8 cellular contexts compared by ENCODE assay signal in genomic region chr2:105756865-105757264, GRCh38. TPM values are rescaled to one million over a fixed set of nuclear protein-coding genes. Genes with fewer than 3 reads are reported as not detected.
DNase-seq lines count a peak whose midpoint lies in the region; ATAC-seq, FAIRE-seq and TF ChIP-seq lines count a peak whose summit lies in the region.
"Not testable (repeated sequence)": the region's sequence is repeated elsewhere in the genome, so short reads cannot be mapped to it uniquely, and the experiment has no call there.

No MANE protein-coding gene starts in this region.

- not testable (repeated sequence) for H3K9me3 Mint-ChIP-seq in CD4-positive, alpha-beta memory T cell; activated CD4-positive, alpha-beta T cell treated with anti-CD3 and anti-CD28 coated beads, Interleukin-2, amount 10 ng/mL, durations not matched to agents 7 days and 5 days; activated T-helper 1 cell treated with anti-CD3 and anti-CD28 coated beads, Interleukin-12 subunit alpha, Interleukin-12 subunit beta, Interleukin-2, Interleukin-4 antibody, amounts not matched to agents 30 ng/mL and 10 ng/mL and 1 ng/mL, durations not matched to agents 14 hours and 24 hours and 36 hours; naive thymus-derived CD4-positive, alpha-beta T cell; type B pancreatic cell

- not testable (repeated sequence) for H2AFZ ChIP-seq in OCI-LY3 (ENCODE audit: low read depth, low read length); GM12878 (ENCODE audit: control insufficient read depth, low read depth, low read length)

- RAD21 ChIA-PET in GM12878 (lab: Charles Lee; ENCODE audit: unreplicated experiment), result interaction anchor here (1.1 to 5.8 kb wide), 5 partner anchors 10 to 129 kb away, joined by 4 to 37 read pairs (median 11); no protein-coding TSS in a partner anchor

- not testable (repeated sequence) for TF ChIP-seq EP300 in GM12878 (IDR thresholded peaks at IDR 0.05; ENCODE audit: borderline replicate concordance in 1 of 2, control insufficient read depth in 1 of 2, low read depth in 2 of 2, low read length in 2 of 2)

- TF ChIP-seq POLR2A in GM12878 (IDR thresholded peaks at IDR 0.05; ENCODE audit: low read depth, low read length), result not testable (repeated sequence)

- H4K20me1 ChIP-seq in OCI-LY3 (ENCODE audit: insufficient read depth, low read length), result peaks cover 85% of the 10 kb centered on the region
- not testable (repeated sequence) for H4K20me1 ChIP-seq in GM12878 (ENCODE audit: control insufficient read depth, insufficient read depth)

- not testable (repeated sequence) for H3K27me3 ChIP-seq in CD4-positive, alpha-beta memory T cell (ENCODE audit: insufficient read depth, low read length); OCI-LY3 (ENCODE audit: low read depth, low read length); GM12878 (replicated peaks in 1 of 2; ENCODE audit: control insufficient read depth in 2 of 2, insufficient read depth in 2 of 2, low read length in 1 of 2); naive thymus-derived CD4-positive, alpha-beta T cell (ENCODE audit: control insufficient read depth in 2 of 2, insufficient read depth in 2 of 2, low read length in 2 of 2)

- not testable (repeated sequence) for H3K27me3 Mint-ChIP-seq in CD4-positive, alpha-beta memory T cell; activated CD4-positive, alpha-beta T cell treated with anti-CD3 and anti-CD28 coated beads, Interleukin-2, amount 10 ng/mL, durations not matched to agents 7 days and 5 days; activated T-helper 1 cell treated with anti-CD3 and anti-CD28 coated beads, Interleukin-12 subunit alpha, Interleukin-12 subunit beta, Interleukin-2, Interleukin-4 antibody, amounts not matched to agents 30 ng/mL and 10 ng/mL and 1 ng/mL, durations not matched to agents 14 hours and 24 hours and 36 hours (ENCODE audit: insufficient read depth); naive thymus-derived CD4-positive, alpha-beta T cell; type B pancreatic cell

- peak overlapping the region; percentile 82 to 97 (median 93) for H3K27ac Mint-ChIP-seq in CD4-positive, alpha-beta memory T cell
- peak overlapping the region; percentile 95 for H3K27ac Mint-ChIP-seq in activated CD4-positive, alpha-beta T cell treated with anti-CD3 and anti-CD28 coated beads, Interleukin-2, amount 10 ng/mL, durations not matched to agents 7 days and 5 days
- peak overlapping the region; percentile 83 for H3K27ac Mint-ChIP-seq in activated T-helper 1 cell treated with anti-CD3 and anti-CD28 coated beads, Interleukin-12 subunit alpha, Interleukin-12 subunit beta, Interleukin-2, Interleukin-4 antibody, amounts not matched to agents 30 ng/mL and 10 ng/mL and 1 ng/mL, durations not matched to agents 14 hours and 24 hours and 36 hours
- peak overlapping the region; percentile 80 to 99 (median 95) for H3K27ac Mint-ChIP-seq in naive thymus-derived CD4-positive, alpha-beta T cell
- H3K27ac Mint-ChIP-seq in type B pancreatic cell, result peak overlapping the region; percentile 14

- not testable (repeated sequence) for BruUV-seq in GM12878 (replicated peaks; lab: Mats Ljungman, UMichigan)

- not testable (repeated sequence) for H3K9ac ChIP-seq in OCI-LY3 (ENCODE audit: low read length)
- H3K9ac ChIP-seq in GM12878 (ENCODE audit: control insufficient read depth, insufficient read depth, low read length), result peak overlapping the region; percentile 24; the same call in 1 of the 2 replicates

- SMC1A ChIA-PET in GM12878 (lab: Charles Lee; ENCODE audit: uncharacterized antibody, unreplicated experiment), result interaction anchor here (1.2 to 6.2 kb wide), 9 partner anchors 10 to 436 kb away, joined by 4 to 49 read pairs (median 9); no protein-coding TSS in a partner anchor

- peaks cover 100% of the 10 kb centered on the region for H3K4me1 ChIP-seq in CD4-positive, alpha-beta memory T cell (ENCODE audit: insufficient read depth, low read length)
- H3K4me1 ChIP-seq in OCI-LY3 (ENCODE audit: low read length), result peaks cover 40% of the 10 kb centered on the region
- peaks cover 29% of the 10 kb centered on the region for H3K4me1 ChIP-seq in GM12878 (ENCODE audit: control insufficient read depth, insufficient read depth, low read length)
- peaks cover 91 to 95% of the 10 kb centered on the region in 2 donors for H3K4me1 ChIP-seq in naive thymus-derived CD4-positive, alpha-beta T cell (ENCODE audit: control insufficient read depth in 2 of 2, insufficient read depth in 2 of 2, low read length in 2 of 2)

- TF ChIP-seq CTCF in GM20000 (IDR thresholded peaks at IDR 0.05; ENCODE audit: extremely low read depth, missing control alignments); OCI-LY3 (IDR thresholded peaks at IDR 0.05; ENCODE audit: low read depth, low read length); GM12878 (IDR thresholded peaks at IDR 0.05 in 2 of 3, conservative IDR thresholded peaks at IDR 0.05 in 1 of 3; ENCODE audit: control insufficient read depth in 2 of 3, extremely low read depth in 1 of 3, insufficient read depth in 1 of 3, low read depth in 3 of 3, low read length in 3 of 3); type B pancreatic cell (conservative IDR thresholded peaks at IDR 0.05): not testable (repeated sequence)

- DNase-seq in CD4-positive, alpha-beta memory T cell; activated CD4-positive, alpha-beta T cell treated with anti-CD3 and anti-CD28 coated beads, Interleukin-2, amount 10 ng/mL, durations not matched to agents 7 days and 5 days; activated T-helper 1 cell treated with anti-CD3 and anti-CD28 coated beads, Interleukin-12 subunit alpha, Interleukin-12 subunit beta, Interleukin-2, Interleukin-4 antibody, amounts not matched to agents 30 ng/mL and 10 ng/mL and 1 ng/mL, durations not matched to agents 14 hours and 24 hours and 36 hours (ENCODE audit: low spot score); GM12878 (ENCODE audit: low read depth, low spot score); naive thymus-derived CD4-positive, alpha-beta T cell; type B pancreatic cell (ENCODE audit: extremely low spot score, unreplicated experiment): not testable (repeated sequence)
- peak; percentile 25 for DNase-seq in GM20000 (ENCODE audit: low spot score)

- not testable (repeated sequence) for H3K9me3 ChIP-seq in CD4-positive, alpha-beta memory T cell (ENCODE audit: control insufficient read depth in 1 of 2, low read length in 2 of 2); OCI-LY3 (ENCODE audit: insufficient read depth, low read length); GM12878 (replicated peaks; ENCODE audit: control insufficient read depth, insufficient read depth, low read length); naive thymus-derived CD4-positive, alpha-beta T cell (ENCODE audit: control insufficient read depth in 2 of 3, low read length in 3 of 3)

- peaks cover 23 to 45% of the 10 kb centered on the region in 2 donors for H3K36me3 Mint-ChIP-seq in CD4-positive, alpha-beta memory T cell
- H3K36me3 Mint-ChIP-seq in activated CD4-positive, alpha-beta T cell treated with anti-CD3 and anti-CD28 coated beads, Interleukin-2, amount 10 ng/mL, durations not matched to agents 7 days and 5 days (ENCODE audit: low read depth), result peaks cover 71% of the 10 kb centered on the region
- H3K36me3 Mint-ChIP-seq in activated T-helper 1 cell treated with anti-CD3 and anti-CD28 coated beads, Interleukin-12 subunit alpha, Interleukin-12 subunit beta, Interleukin-2, Interleukin-4 antibody, amounts not matched to agents 30 ng/mL and 10 ng/mL and 1 ng/mL, durations not matched to agents 14 hours and 24 hours and 36 hours (ENCODE audit: low read depth), result peaks cover 43% of the 10 kb centered on the region
- peaks cover 0 to 43% (median 25%) of the 10 kb centered on the region in 5 donors for H3K36me3 Mint-ChIP-seq in naive thymus-derived CD4-positive, alpha-beta T cell
- peaks cover 33% of the 10 kb centered on the region for H3K36me3 Mint-ChIP-seq in type B pancreatic cell

- not testable (repeated sequence) for TF ChIP-seq RAD21 in GM12878 (IDR thresholded peaks at IDR 0.05; ENCODE audit: insufficient read depth, low read depth, low read length)

- ATAC-seq in GM12878, result peak; percentile 33
- ATAC-seq in naive thymus-derived CD4-positive, alpha-beta T cell, result not testable (repeated sequence)

- intact Hi-C loops in CD4-positive, alpha-beta memory T cell (cut with micrococcal nuclease); GM12878 (cut with micrococcal nuclease; ENCODE audit: unreplicated experiment): not testable (repeated sequence)
- intact Hi-C loops in activated T-helper 1 cell treated with anti-CD3 and anti-CD28 coated beads, Interleukin-12 subunit alpha, Interleukin-12 subunit beta, Interleukin-2, Interleukin-4 antibody, amounts not matched to agents 30 ng/mL and 10 ng/mL and 1 ng/mL, durations not matched to agents 14 hours and 24 hours and 36 hours (cut with micrococcal nuclease), result loop anchor here (1.0 kb wide), 1 partner anchor 7 kb away; no protein-coding TSS in a partner anchor
- intact Hi-C loops in naive thymus-derived CD4-positive, alpha-beta T cell (cut with micrococcal nuclease), result loop anchor here (2.0 to 10.0 kb wide), 2 partner anchors 20 to 422 kb away; partner anchors contain the start of gene C2orf49 (in 1 of the 2)

- FAIRE-seq in GM12878 (lab: Jason Lieb, UNC), result not testable (repeated sequence)

- CTCF ChIA-PET in CD4-positive, alpha-beta memory T cell (lab: Charles Lee; ENCODE audit: partially characterized antibody), result interaction anchor here (1.4 to 5.1 kb wide), 2 partner anchors 11 to 31 kb away, joined by 4 to 45 read pairs; no protein-coding TSS in a partner anchor
- CTCF ChIA-PET in activated CD4-positive, alpha-beta T cell treated with anti-CD3 and anti-CD28 coated beads, Interleukin-2, amount 10 ng/mL, durations not matched to agents 7 days and 5 days (lab: Charles Lee), result interaction anchor here (0.6 to 3.3 kb wide), 4 partner anchors 10 to 127 kb away, joined by 3 to 17 read pairs (median 10); no protein-coding TSS in a partner anchor
- CTCF ChIA-PET in GM12878 (lab: Yijun Ruan, JAX), result interaction anchor here (0.6 to 2.8 kb wide), 4 partner anchors 10 to 328 kb away, joined by 3 to 24 read pairs (median 5); no protein-coding TSS in a partner anchor
- CTCF ChIA-PET in naive thymus-derived CD4-positive, alpha-beta T cell (lab: Charles Lee), result interaction anchor here (0.8 to 1.2 kb wide), 3 partner anchors 15 to 180 kb away, joined by 3 to 5 read pairs (median 4); no protein-coding TSS in a partner anchor

- H3K4me2 ChIP-seq in OCI-LY3 (ENCODE audit: low read length) (peak overlapping the region; percentile 30; the same call in 1 of the 2 replicates), GM12878 (ENCODE audit: control insufficient read depth, insufficient read depth) (peak overlapping the region; percentile 48)

- H3K4me3 Mint-ChIP-seq in CD4-positive, alpha-beta memory T cell, result peak overlapping the region; percentile 40 to 86 (median 68)
- not testable (repeated sequence) for H3K4me3 Mint-ChIP-seq in activated CD4-positive, alpha-beta T cell treated with anti-CD3 and anti-CD28 coated beads, Interleukin-2, amount 10 ng/mL, durations not matched to agents 7 days and 5 days; type B pancreatic cell
- H3K4me3 Mint-ChIP-seq in activated T-helper 1 cell treated with anti-CD3 and anti-CD28 coated beads, Interleukin-12 subunit alpha, Interleukin-12 subunit beta, Interleukin-2, Interleukin-4 antibody, amounts not matched to agents 30 ng/mL and 10 ng/mL and 1 ng/mL, durations not matched to agents 14 hours and 24 hours and 36 hours, result peak overlapping the region; percentile 53
- peak overlapping the region; percentile 24 to 99 (median 61) for H3K4me3 Mint-ChIP-seq in naive thymus-derived CD4-positive, alpha-beta T cell

- WGBS in GM12878 (ENCODE audit: insufficient coverage, insufficient replicate concordance, low lambda C conversion rate, missing lambda C conversion rate), result 47% methylated on average over 10 of the region's 10 CpGs

- not testable (repeated sequence) for H3K36me3 ChIP-seq in CD4-positive, alpha-beta memory T cell (ENCODE audit: insufficient read depth, low read length); OCI-LY3 (replicated peaks; ENCODE audit: low read depth, low read length); GM12878 (ENCODE audit: control insufficient read depth in 2 of 2, insufficient read depth in 2 of 2, low read length in 1 of 2); naive thymus-derived CD4-positive, alpha-beta T cell (ENCODE audit: control insufficient read depth in 2 of 3, insufficient read depth in 3 of 3, low read length in 3 of 3)

- H3K79me2 ChIP-seq in OCI-LY3 (ENCODE audit: low read length) (peaks cover 74% of the 10 kb centered on the region), GM12878 (ENCODE audit: control insufficient read depth, insufficient read depth, low read length) (peaks cover 83% of the 10 kb centered on the region)

- H3K4me1 Mint-ChIP-seq in CD4-positive, alpha-beta memory T cell, result peaks cover 75 to 100% (median 91%) of the 10 kb centered on the region in 4 donors
- peaks cover 98% of the 10 kb centered on the region for H3K4me1 Mint-ChIP-seq in activated CD4-positive, alpha-beta T cell treated with anti-CD3 and anti-CD28 coated beads, Interleukin-2, amount 10 ng/mL, durations not matched to agents 7 days and 5 days
- peaks cover 95% of the 10 kb centered on the region for H3K4me1 Mint-ChIP-seq in activated T-helper 1 cell treated with anti-CD3 and anti-CD28 coated beads, Interleukin-12 subunit alpha, Interleukin-12 subunit beta, Interleukin-2, Interleukin-4 antibody, amounts not matched to agents 30 ng/mL and 10 ng/mL and 1 ng/mL, durations not matched to agents 14 hours and 24 hours and 36 hours (ENCODE audit: low read depth)
- H3K4me1 Mint-ChIP-seq in naive thymus-derived CD4-positive, alpha-beta T cell, result peaks cover 73 to 100% (median 93%) of the 10 kb centered on the region in 7 donors
- H3K4me1 Mint-ChIP-seq in type B pancreatic cell (ENCODE audit: unreplicated experiment), result peaks cover 56% of the 10 kb centered on the region

- in situ Hi-C loops in GM12878 (cut with MboI), result not testable (repeated sequence)

- not testable (repeated sequence) for H3K4me3 ChIP-seq in CD4-positive, alpha-beta memory T cell (ENCODE audit: low read length in 2 of 2); OCI-LY3 (ENCODE audit: low read length); naive thymus-derived CD4-positive, alpha-beta T cell (ENCODE audit: low read length)
- peak overlapping the region; percentile 17; the same call in 1 of the 2 replicates for H3K4me3 ChIP-seq in GM12878

- POLR2A ChIA-PET in CD4-positive, alpha-beta memory T cell (lab: Charles Lee; ENCODE audit: partially characterized antibody), result interaction anchor here (0.8 to 5.6 kb wide), 6 partner anchors 10 to 26 kb away, joined by 3 to 88 read pairs (median 15); no protein-coding TSS in a partner anchor
- POLR2A ChIA-PET in activated CD4-positive, alpha-beta T cell treated with anti-CD3 and anti-CD28 coated beads, Interleukin-2, amount 10 ng/mL, durations not matched to agents 7 days and 5 days (lab: Charles Lee), result not testable (repeated sequence)
- POLR2A ChIA-PET in GM12878 (lab: Charles Lee), result interaction anchor here (1.4 to 4.2 kb wide), 4 partner anchors 10 to 47 kb away, joined by 5 to 27 read pairs (median 6); no protein-coding TSS in a partner anchor
- POLR2A ChIA-PET in naive thymus-derived CD4-positive, alpha-beta T cell (lab: Charles Lee), result interaction anchor here (1.1 to 5.9 kb wide), 5 partner anchors 10 to 26 kb away, joined by 3 to 41 read pairs (median 9); no protein-coding TSS in a partner anchor

- H3K27ac ChIP-seq in CD4-positive, alpha-beta memory T cell (ENCODE audit: low read depth, low read length), result peak overlapping the region; percentile 76
- H3K27ac ChIP-seq in OCI-LY3 (ENCODE audit: low read length), result not testable (repeated sequence)
- H3K27ac ChIP-seq in GM12878 (ENCODE audit: control insufficient read depth, insufficient read depth), result peak overlapping the region; percentile 55
- H3K27ac ChIP-seq in naive thymus-derived CD4-positive, alpha-beta T cell (ENCODE audit: low read depth, low read length), result peak overlapping the region; percentile 81

RNA-seq across cellular contexts. Expression of gene NCK2, which starts 12.2 kb away (rescaled TPM):
- total RNA-seq in CD4-positive, alpha-beta memory T cell, result 10 to 100 TPM; 98.1 to 98.6 TPM
- 10 to 100 TPM; 58.0 to 76.6 TPM for polyA plus RNA-seq in CD4-positive, alpha-beta memory T cell
- 10 to 100 TPM; 73.3 to 84.1 TPM for total RNA-seq in activated CD4-positive, alpha-beta T cell treated with anti-CD3 and anti-CD28 coated beads, Interleukin-2, amount 10 ng/mL, durations not matched to agents 7 days and 5 days
- 79.9 and 86.8 TPM in 2 replicates for total RNA-seq in activated T-helper 1 cell treated with anti-CD3 and anti-CD28 coated beads, Interleukin-12 subunit alpha, Interleukin-12 subunit beta, Interleukin-2, Interleukin-4 antibody, amounts not matched to agents 30 ng/mL and 10 ng/mL and 1 ng/mL, durations not matched to agents 14 hours and 24 hours and 36 hours
- 14.3 and 15.4 TPM in 2 replicates for total RNA-seq in GM12878 (2013; cell fraction: nucleolus; rRNA removed)
- 25.1 and 25.4 TPM in 2 replicates for total RNA-seq in GM12878 (2014; rRNA removed)
- 13.5 and 15.3 TPM in 2 replicates for total RNA-seq in GM12878 (2014; rRNA removed; fragmentation: Illumina TruSeq; extraction: Trizol)
- 30.9 and 36.5 TPM in 2 replicates for total RNA-seq in GM12878 (2021)
- polyA plus RNA-seq in GM12878 (2011; ENCODE audit: low read depth), result 5.6 TPM
- 11.6 and 13.0 TPM in 2 replicates for polyA plus RNA-seq in GM12878 (2011; rRNA removed)
- 12.3 and 19.8 TPM in 2 replicates for polyA plus RNA-seq in GM12878 (2011; cell fraction: cytosol; rRNA removed)
- polyA plus RNA-seq in GM12878 (2011; cell fraction: nucleus; rRNA removed), result 10.9 and 14.6 TPM in 2 replicates
- 19.1 and 19.3 TPM in 2 replicates for polyA plus RNA-seq in GM12878 (2012)
- 10.1 and 15.4 TPM in 2 replicates for polyA plus RNA-seq in GM12878 (2014; fragmentation: Illumina TruSeq; extraction: Trizol)
- 1 to 10 TPM; 1.2 to 3.1 TPM for polyA plus RNA-seq in GM12878 (2014; fragmentation: Nextera tagmentation; extraction: Ambion mirVana)
- polyA plus RNA-seq in GM12878 (2014; rRNA removed), result 28.1 and 31.1 TPM in 2 replicates
- polyA plus RNA-seq in GM12878 (2016; fragmentation: Nextera tagmentation; extraction: Ambion mirVana), result 1 to 10 TPM; 5.2 to 7.2 TPM
- 14.9 and 16.7 TPM in 2 replicates for polyA minus RNA-seq in GM12878 (2011; rRNA and poly(A)+ RNA removed)
- 4.4 and 9.6 TPM in 2 replicates for polyA minus RNA-seq in GM12878 (2011; cell fraction: cytosol; rRNA and poly(A)+ RNA removed)
- 8.1 and 14.5 TPM in 2 replicates for polyA minus RNA-seq in GM12878 (2011; cell fraction: nucleus; rRNA and poly(A)+ RNA removed)
- total RNA-seq in naive thymus-derived CD4-positive, alpha-beta T cell, result 100 to 1,000 TPM in 4 of 5 experiments, 10 to 100 TPM in 1; 75.3 to 134 (median 109) TPM
- 10 to 100 TPM; 30.8 to 73.0 TPM for polyA plus RNA-seq in naive thymus-derived CD4-positive, alpha-beta T cell
- total RNA-seq in type B pancreatic cell (ENCODE audit: low replicate concordance), result 86.4 and 103 TPM in 2 replicates

Comparison
In these comparisons a context has a peak if more than half of its experiments do, and no peak if none do; other contexts are left out.
1. H3K27ac Mint-ChIP-seq: peak in every context shown above with its lines; median percentile 95 in activated CD4-positive, alpha-beta T cell treated with anti-CD3 and anti-CD28 coated beads, Interleukin-2, amount 10 ng/mL, durations not matched to agents 7 days and 5 days; 95 in naive thymus-derived CD4-positive, alpha-beta T cell; 93 in CD4-positive, alpha-beta memory T cell; 83 in activated T-helper 1 cell treated with anti-CD3 and anti-CD28 coated beads, Interleukin-12 subunit alpha, Interleukin-12 subunit beta, Interleukin-2, Interleukin-4 antibody, amounts not matched to agents 30 ng/mL and 10 ng/mL and 1 ng/mL, durations not matched to agents 14 hours and 24 hours and 36 hours; 14 in type B pancreatic cell.